ENCODE assay signal across 8 cellular contexts in genomic region chr17:38559025-38559879, GRCh38. TPM values are rescaled to one million over a fixed set of nuclear protein-coding genes. Genes with fewer than 3 reads are reported as not detected.
DNase-seq lines count a peak whose midpoint lies in the region; ATAC-seq and TF ChIP-seq lines count a peak whose summit lies in the region.

No MANE protein-coding gene starts in this region.

- TF ChIP-seq CTCF in GM13976 (IDR thresholded peaks at IDR 0.05; ENCODE audit: borderline replicate concordance, control extremely low read depth, extremely low read depth, insufficient read depth, missing control alignments), result peak; percentile 49
- peak; percentile 12 for TF ChIP-seq CTCF in chondrocyte (IDR thresholded peaks at IDR 0.05)
- TF ChIP-seq CTCF in liver (IDR thresholded peaks at IDR 0.05; ENCODE audit: low read depth, low read length, missing input control), result peak; percentile 8

- H3K9me3 Mint-ChIP-seq in chondrocyte (ENCODE audit: low read depth), result no peaks in the 10 kb centered on the region

- no peaks in the 10 kb centered on the region for H3K36me3 ChIP-seq in liver (ENCODE audit: control insufficient read depth in 4 of 4, insufficient read depth in 3 of 4, low read depth in 1 of 4, low read length in 3 of 4)

- H3K27me3 Mint-ChIP-seq in chondrocyte (ENCODE audit: low read depth), result peaks cover 44% of the 10 kb centered on the region

- TF ChIP-seq RAD21 in liver (IDR thresholded peaks at IDR 0.05), result no peak

- peak; percentile 64 for ATAC-seq in HG03135 (IDR thresholded peaks at IDR 0.05; ENCODE audit: unreplicated experiment)

- H3K9me3 ChIP-seq in liver (ENCODE audit: control insufficient read depth in 4 of 4, low read length in 3 of 4), result no peaks in the 10 kb centered on the region

- peaks cover 16% of the 10 kb centered on the region for H3K4me1 Mint-ChIP-seq in chondrocyte (ENCODE audit: low read depth)

- H3K27ac Mint-ChIP-seq in chondrocyte (ENCODE audit: unreplicated experiment), result no peak overlapping the region

- 10% methylated on average over 44 of the region's 44 CpGs for WGBS in liver

- peak; percentile 95 for DNase-seq in GM13976 (ENCODE audit: low spot score)
- DNase-seq in NCI-H226, result peak; percentile 91
- DNase-seq in activated CD4-positive, alpha-beta T cell treated with anti-CD3 and anti-CD28 coated beads for 24 hours (ENCODE audit: low read depth in 2 of 2), result peak; percentile 87 to 89
- DNase-seq in chondrocyte (ENCODE audit: low spot score), result no peak
- DNase-seq in stimulated activated CD4-positive, alpha-beta T cell treated with anti-CD3 and anti-CD28 coated beads, TNF-alpha, amount 100 ng/mL, for 4 hours (ENCODE audit: low read depth in 3 of 3), result peak; percentile 80 to 88 (median 87)
- DNase-seq in medulla oblongata (ENCODE audit: extremely low spot score), result no peak

- no peaks in the 10 kb centered on the region for H3K36me3 Mint-ChIP-seq in chondrocyte (ENCODE audit: low read depth)

- peak overlapping the region; percentile 65 for H3K4me3 Mint-ChIP-seq in chondrocyte (ENCODE audit: unreplicated experiment)

- H3K9ac ChIP-seq in liver (ENCODE audit: low read depth in 1 of 2, low read length in 2 of 2), result peak overlapping the region in 1 of 2 donors; percentile 45

- peak overlapping the region; percentile 92 to 93 for H3K27ac ChIP-seq in liver (ENCODE audit: low read depth in 1 of 2, low read length in 2 of 2)

- peaks cover 15 to 44% (median 35%) of the 10 kb centered on the region in 4 donors for H3K4me1 ChIP-seq in liver (ENCODE audit: control insufficient read depth in 4 of 4, insufficient read depth in 4 of 4, low read length in 3 of 4)

- in situ Hi-C loops in GM13976 (cut with MboI; ENCODE audit: low sequenced_read_pairs, unreplicated experiment), result no loop called here

- H3K4me3 ChIP-seq in liver (ENCODE audit: low read depth in 1 of 3, low read length in 3 of 3), result peak overlapping the region; percentile 15 to 42 (median 26)

- peaks cover 0 to 3% (median 0%) of the 10 kb centered on the region in 4 donors for H3K27me3 ChIP-seq in liver (ENCODE audit: control insufficient read depth in 4 of 4, insufficient read depth in 4 of 4, low read length in 3 of 4)

TF ChIP-seq in liver, 16 proteins besides CTCF, POLR2A, EP300 and RAD21:
- TF ChIP-seq YY1 (IDR thresholded peaks at IDR 0.05) (no peak), HNF4A (conservative IDR thresholded peaks at IDR 0.05) (peak in 1 of 2 donors; percentile 68), MAX (IDR thresholded peaks at IDR 0.05) (peak; percentile 14), EGR1 (IDR thresholded peaks at IDR 0.05; ENCODE audit: low read depth in 2 of 2) (peak in 1 of 2 donors; percentile 90), FOXA2 (IDR thresholded peaks at IDR 0.05) (no peak), SP1 (IDR thresholded peaks at IDR 0.05) (peak; percentile 20)

RNA-seq across cellular contexts. Expression of gene SRCIN1, which starts 46.5 kb away (rescaled TPM):
- total RNA-seq in chondrocyte, result 0.30 to 0.51 TPM in 2 of 3 replicates, not detected in the other
- 1 to 10 TPM in 1 of 2 donors, under 1 TPM in 1; 0.05 to 3.2 TPM for total RNA-seq in liver
- polyA plus RNA-seq in liver, result 1 to 10 TPM; 2.2 to 5.3 TPM

Comparison
In these comparisons a context has a peak if more than half of its experiments do, and no peak if none do; other contexts are left out.
1. DNase-seq: peak in GM13976 (single experiment), NCI-H226 (single experiment), activated CD4-positive, alpha-beta T cell treated with anti-CD3 and anti-CD28 coated beads for 24 hours (2 of 2) and stimulated activated CD4-positive, alpha-beta T cell treated with anti-CD3 and anti-CD28 coated beads, TNF-alpha, amount 100 ng/mL, for 4 hours (3 of 3); none in chondrocyte (single experiment) and medulla oblongata (single experiment).
2. Peak in every context shown above with its lines, with median percentiles within 50 percentile points of each other: CTCF ChIP-seq.